In genomic region chr15:49560045-49560444, GRCh38 we compare ENCODE assay signal across 7 cellular contexts.
"Had no signal": no experiment of that assay in that cellular context is flagged by ENCODE, and none has a peak within 500 bp of the region (broad histone marks: within the 10 kb centered on the region; RNA-seq: fewer than 3 reads in every experiment).

No MANE protein-coding gene starts in this region.

- H3K4me2 ChIP-seq: KMS-11 had no signal

- ATAC-seq: HepG2 had no signal

- H3K9ac ChIP-seq: KMS-11 had no signal

- H3K27ac ChIP-seq: HL-60, KMS-11 had no signal

- DNase-seq: IMR-90, KBM-7, KG1 had no signal

- FAIRE-seq: HepG2, HTR-8/SVneo had no signal
